In genomic region chr3:53348118-53348517, GRCh38 we compare ENCODE assay signal across 8 cellular contexts. TPM values are rescaled to one million over a fixed set of nuclear protein-coding genes. Genes with fewer than 3 reads are reported as not detected.
DNase-seq lines count a peak whose midpoint lies in the region; ATAC-seq and TF ChIP-seq lines count a peak whose summit lies in the region.
"Not testable (repeated sequence)": the region's sequence is repeated elsewhere in the genome, so short reads cannot be mapped to it uniquely, and the experiment has no call there.

No MANE protein-coding gene starts in this region.

- not testable (repeated sequence) for H3K79me2 ChIP-seq in H9 (ENCODE audit: insufficient read depth, low read length)

- H2AK5ac ChIP-seq in H9 (ENCODE audit: insufficient read length, low read length) = not testable (repeated sequence)

- not testable (repeated sequence) for H3K4ac ChIP-seq in H9 (ENCODE audit: low read depth, low read length)

- H3K27ac Mint-ChIP-seq in H9 (peak overlapping the region; percentile 99), natural killer cell (peak overlapping the region; percentile 96 to 100)
- peak overlapping the region; percentile 98 for H3K27ac Mint-ChIP-seq in activated naive CD8-positive, alpha-beta T cell
- H3K27ac Mint-ChIP-seq in stimulated activated effector memory CD8-positive, alpha-beta T cell treated with anti-CD3 and anti-CD28 coated beads, Interleukin-12 subunit alpha, Interleukin-12 subunit beta, amount 100 ng/mL, for 72 hours = peak overlapping the region; percentile 99

- intact Hi-C loops in A673 (cut with micrococcal nuclease; ENCODE audit: unreplicated experiment) = not testable (repeated sequence)
- intact Hi-C loops in natural killer cell (cut with micrococcal nuclease) = loop anchor here (5.0 kb wide), 2 partner anchors 301 to 544 kb away; partner anchors contain the start of genes SELENOK and SFMBT1

- peak overlapping the region; percentile 99 to 100 for H3K4me3 Mint-ChIP-seq in H9
- peak overlapping the region; percentile 97 for H3K4me3 Mint-ChIP-seq in activated naive CD8-positive, alpha-beta T cell
- peak overlapping the region; percentile 98 for H3K4me3 Mint-ChIP-seq in natural killer cell
- peak overlapping the region; percentile 95 for H3K4me3 Mint-ChIP-seq in stimulated activated effector memory CD8-positive, alpha-beta T cell treated with anti-CD3 and anti-CD28 coated beads, Interleukin-12 subunit alpha, Interleukin-12 subunit beta, amount 100 ng/mL, for 72 hours

- H2BK5ac ChIP-seq in H9 (ENCODE audit: insufficient read length, low read length) = not testable (repeated sequence)

- not testable (repeated sequence) for H3K18ac ChIP-seq in H9 (ENCODE audit: insufficient read length, low read depth, low read length)

- H3K14ac ChIP-seq in H9 (ENCODE audit: insufficient read depth, low read length) = 0 out of 2 replicates have a peak overlapping the region, but pooled peaks have one; percentile 93

- H3K79me1 ChIP-seq in H9 (ENCODE audit: insufficient read depth, low read depth, low read length, poor library complexity, severe bottlenecking) = not testable (repeated sequence)

- H3K9ac ChIP-seq in H9 (ENCODE audit: extremely low read depth, insufficient read length, low read length) = peak overlapping the region; percentile 81

- not testable (repeated sequence) for H2BK12ac ChIP-seq in H9 (ENCODE audit: insufficient read length, low read depth, low read length)

- not testable (repeated sequence) for H3T11ph ChIP-seq in H9 (ENCODE audit: low read length)

- peak overlapping the region; percentile 95 for H3K4me3 ChIP-seq in A673 (ENCODE audit: low read depth, low read length, poor library complexity, severe bottlenecking)
- H3K4me3 ChIP-seq in SJCRH30 = peak overlapping the region; percentile 89
- peak overlapping the region; percentile 100 for H3K4me3 ChIP-seq in effector memory CD4-positive, alpha-beta T cell (ENCODE audit: insufficient read depth, low read depth, low read length, poor library complexity, severe bottlenecking)
- peak overlapping the region; percentile 98 for H3K4me3 ChIP-seq in iPS-11a (ENCODE audit: low read depth, low read length)

- not testable (repeated sequence) for H2BK20ac ChIP-seq in H9 (ENCODE audit: low read depth, low read length, poor library complexity, severe bottlenecking)

- not testable (repeated sequence) for H3K9me3 Mint-ChIP-seq in H9; activated naive CD8-positive, alpha-beta T cell (ENCODE audit: low read depth); natural killer cell; stimulated activated effector memory CD8-positive, alpha-beta T cell treated with anti-CD3 and anti-CD28 coated beads, Interleukin-12 subunit alpha, Interleukin-12 subunit beta, amount 100 ng/mL, for 72 hours

- H3K27me3 Mint-ChIP-seq in H9 (ENCODE audit: low read depth); activated naive CD8-positive, alpha-beta T cell; natural killer cell (ENCODE audit: low read depth in 2 of 2): not testable (repeated sequence)

- H4K5ac ChIP-seq in H9 (ENCODE audit: insufficient read length, low read depth, low read length) = not testable (repeated sequence)

- H3K4me1 ChIP-seq in A673 (ENCODE audit: insufficient read depth, low read length, poor library complexity, severe bottlenecking); H9 (ENCODE audit: insufficient read depth, low read length); SJCRH30; effector memory CD4-positive, alpha-beta T cell (ENCODE audit: control insufficient read depth, insufficient read depth, low read length, poor library complexity, severe bottlenecking): not testable (repeated sequence)

- H3K27ac ChIP-seq in A673 (ENCODE audit: low read depth, low read length, poor library complexity, severe bottlenecking) (peak overlapping the region; percentile 88), H9 (ENCODE audit: insufficient read length, low read depth, low read length) (peak overlapping the region; percentile 34), SJCRH30 (peak overlapping the region; percentile 74)
- peak overlapping the region; percentile 98 for H3K27ac ChIP-seq in effector memory CD4-positive, alpha-beta T cell (ENCODE audit: insufficient read depth, low read length, poor library complexity, severe bottlenecking)

- H4K8ac ChIP-seq in H9 (replicated peaks; ENCODE audit: insufficient read length, low read depth, low read length) = not testable (repeated sequence)

- WGBS in H9 (ENCODE audit: extremely low coverage, insufficient read length, low lambda C conversion rate) = no CpG with 5 or more reads among the region's 19 CpGs

- not testable (repeated sequence) for H4K91ac ChIP-seq in H9 (ENCODE audit: insufficient read length, low read depth, low read length)

- H3K23ac ChIP-seq in H9 (ENCODE audit: insufficient read length, low read depth, low read length) = not testable (repeated sequence)

- not testable (repeated sequence) for H3K27me3 ChIP-seq in A673 (replicated peaks; ENCODE audit: insufficient read depth, low read depth, low read length, poor library complexity); H9 (ENCODE audit: insufficient read depth, low read length); SJCRH30; effector memory CD4-positive, alpha-beta T cell (replicated peaks; ENCODE audit: control insufficient read depth, insufficient read depth, low read length, poor library complexity, severe bottlenecking)

- peaks cover 9 to 15% (median 13%) of the 10 kb centered on the region in 3 experiments; a peak in 6 of 7 replicates for H3K36me3 Mint-ChIP-seq in H9 (ENCODE audit: insufficient read depth in 1 of 3, low read depth in 3 of 3)
- not testable (repeated sequence) for H3K36me3 Mint-ChIP-seq in activated naive CD8-positive, alpha-beta T cell; natural killer cell
- peaks cover 30% of the 10 kb centered on the region for H3K36me3 Mint-ChIP-seq in stimulated activated effector memory CD8-positive, alpha-beta T cell treated with anti-CD3 and anti-CD28 coated beads, Interleukin-12 subunit alpha, Interleukin-12 subunit beta, amount 100 ng/mL, for 72 hours

- not testable (repeated sequence) for TF ChIP-seq CTCF in A673 (conservative IDR thresholded peaks at IDR 0.05; ENCODE audit: low read depth, low read length); H9 (conservative IDR thresholded peaks at IDR 0.05); natural killer cell (IDR thresholded peaks at IDR 0.05)

- H3K4me2 ChIP-seq in H9 (ENCODE audit: insufficient read depth, insufficient read length, low read length) = peak overlapping the region; percentile 76

- H2BK120ac ChIP-seq in H9 (ENCODE audit: low read depth, low read length, poor library complexity, severe bottlenecking) = not testable (repeated sequence)

- CTCF ChIA-PET in A673 (lab: Charles Lee) = not testable (repeated sequence)

- H3K23me2 ChIP-seq in H9 (ENCODE audit: insufficient read length, low read depth, low read length, poor library complexity, severe bottlenecking) = not testable (repeated sequence)

- H3K4me1 Mint-ChIP-seq in H9 (peaks cover 14 to 16% of the 10 kb centered on the region in 2 experiments), natural killer cell (peaks cover 25 to 40% of the 10 kb centered on the region in 2 donors)
- H3K4me1 Mint-ChIP-seq in activated naive CD8-positive, alpha-beta T cell (ENCODE audit: low read depth) = peaks cover 30% of the 10 kb centered on the region
- H3K4me1 Mint-ChIP-seq in stimulated activated effector memory CD8-positive, alpha-beta T cell treated with anti-CD3 and anti-CD28 coated beads, Interleukin-12 subunit alpha, Interleukin-12 subunit beta, amount 100 ng/mL, for 72 hours = peaks cover 13% of the 10 kb centered on the region

- H3K56ac ChIP-seq in H9 (ENCODE audit: insufficient read length, low read depth, low read length) = not testable (repeated sequence)

- POLR2A ChIA-PET in A673 (lab: Charles Lee; ENCODE audit: low non-redundant PET) = not testable (repeated sequence)

- ATAC-seq in natural killer cell; stimulated activated effector memory CD8-positive, alpha-beta T cell treated with anti-CD3 and anti-CD28 coated beads, Interleukin-12 subunit alpha, Interleukin-12 subunit beta, amount 100 ng/mL, for 72 hours: not testable (repeated sequence)

- H4K20me1 ChIP-seq in H9 (ENCODE audit: control insufficient read depth, insufficient read depth, insufficient read length) = not testable (repeated sequence)

- H2BK15ac ChIP-seq in H9 (ENCODE audit: low read depth, low read length) = not testable (repeated sequence)

- not testable (repeated sequence) for H3K9me3 ChIP-seq in A673 (ENCODE audit: low read depth, low read length, poor library complexity, severe bottlenecking); H9 (ENCODE audit: control insufficient read depth, low read depth, low read length); SJCRH30 (replicated peaks); effector memory CD4-positive, alpha-beta T cell (ENCODE audit: control insufficient read depth, low read length)

- H2AFZ ChIP-seq in H9 (ENCODE audit: low read length) = peak overlapping the region; percentile 79

- DNase-seq in A673 (ENCODE audit: low spot score); H9; SJCRH30; effector memory CD4-positive, alpha-beta T cell; natural killer cell; stimulated activated effector memory CD8-positive, alpha-beta T cell treated with anti-CD3 and anti-CD28 coated beads, Interleukin-12 subunit alpha, Interleukin-12 subunit beta, amount 100 ng/mL, for 72 hours (ENCODE audit: low spot score in 2 of 2): not testable (repeated sequence)

- not testable (repeated sequence) for H3K36me3 ChIP-seq in A673 (ENCODE audit: insufficient read depth, low read length, poor library complexity, severe bottlenecking); SJCRH30; effector memory CD4-positive, alpha-beta T cell (ENCODE audit: control insufficient read depth, insufficient read depth, low read length)

- not testable (repeated sequence) for BruUV-seq in A673 (replicated peaks; lab: Mats Ljungman, UMichigan)

RNA-seq across cellular contexts. Expression of gene DCP1A, which starts 0.8 kb away (rescaled TPM):
- total RNA-seq in A673 (2021) (13.1 and 16.2 TPM in 2 replicates), H9 (2021) (17.2 and 17.8 TPM in 2 replicates), natural killer cell (10 to 100 TPM; 36.5 to 48.9 (median 45.8) TPM)
- total RNA-seq in SJCRH30 (2014; rRNA removed; shearing (Covaris generic)) = 15.4 and 17.4 TPM in 2 replicates

Comparison
In these comparisons a context has a peak if more than half of its experiments do, and no peak if none do; other contexts are left out.
1. H3K27ac ChIP-seq: peak in every context shown above with its lines; median percentile 98 in effector memory CD4-positive, alpha-beta T cell; 88 in A673; 74 in SJCRH30; 34 in H9.